In the genomic region with DNA sequence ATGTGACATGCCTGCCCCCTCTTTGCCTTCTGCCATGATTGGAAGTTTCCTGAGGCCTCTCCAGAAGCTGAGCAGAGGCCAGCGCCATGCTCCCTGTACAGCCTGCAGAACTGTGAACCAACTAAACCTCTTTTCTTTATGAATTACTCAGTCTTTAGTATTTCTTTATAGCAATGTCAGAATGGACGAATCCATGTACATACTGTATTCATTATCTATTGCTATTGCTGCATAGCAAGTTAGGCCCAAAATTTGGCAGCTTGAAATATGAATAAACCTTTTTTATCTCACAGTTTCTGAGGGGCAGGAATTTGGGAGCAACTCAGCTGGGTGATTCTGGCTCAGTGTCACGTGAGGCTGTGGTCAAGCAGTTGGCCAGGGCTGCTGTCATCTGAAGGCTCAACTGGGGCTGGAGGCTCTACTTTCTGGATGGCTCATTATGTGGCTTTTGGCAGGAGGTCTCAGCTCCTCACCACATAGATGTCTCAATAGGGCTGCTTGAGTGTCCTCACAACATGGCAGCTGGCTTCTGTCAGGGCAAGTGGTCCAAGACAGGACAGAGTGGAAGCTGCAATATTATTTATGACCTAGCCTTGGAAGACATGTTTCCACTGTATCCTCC, we compare ENCODE assay signal across 30 cellular contexts. TPM values are rescaled to one million over a fixed set of nuclear protein-coding genes. Genes with fewer than 3 reads are reported as not detected.
"Had no signal": no experiment of that assay in that cellular context is flagged by ENCODE, and none has a peak within 500 bp of the region (broad histone marks: within the 10 kb centered on the region; RNA-seq: fewer than 3 reads in every experiment).

No MANE protein-coding gene starts in this region.

- DNase-seq: activated CD4-positive, alpha-beta T cell treated with anti-CD3 and anti-CD28 coated beads for 48 hours; activated CD4-positive, alpha-beta T cell treated with anti-CD3 and anti-CD28 coated beads, Interleukin-2, amount 50 U/mL, for 4 hours; activated CD8-positive, alpha-beta memory T cell treated with anti-CD3 and anti-CD28 coated beads, Interleukin-2, amount 50 U/mL, for 4 hours; activated effector memory CD4-positive, alpha-beta T cell treated with anti-CD3 and anti-CD28 coated beads, Interleukin-2, amount 50 U/mL, for 16 hours; activated naive CD4-positive, alpha-beta T cell treated with Interleukin-2 at 50 U/mL for 16 hours; activated naive CD8-positive, alpha-beta T cell treated with anti-CD3 and anti-CD28 coated beads, Interleukin-2, amount 50 U/mL, for 24 hours; amniotic stem cell; body of pancreas; central memory CD4-positive, alpha-beta T cell; Kasumi-1; NCI-H1105 treated with DMSO at 0.1 percent for 48 hours; NCI-H1436 treated with DMSO at 0.1 percent for 48 hours; NCI-H187; NCI-H2081; NCI-H446; NCI-H524; PC-3; SHP77; SW 1271 had no signal

- H3K36me3 ChIP-seq: ascending aorta, SJSA1 had no signal

- FAIRE-seq: bronchial epithelial cell, RCC 7860 had no signal

- H3K27ac Mint-ChIP-seq: activated naive CD8-positive, alpha-beta T cell treated with anti-CD3 and anti-CD28 coated beads, Interleukin-2, amount 50 U/mL, for 24 hours; activated T-helper 1 cell treated with anti-CD3 and anti-CD28 coated beads, Interleukin-12 subunit alpha, Interleukin-12 subunit beta, Interleukin-2, Interleukin-4 antibody, amounts not matched to agents 30 ng/mL and 10 ng/mL and 1 ng/mL, durations not matched to agents 14 hours and 24 hours and 36 hours had no signal

- H3K27ac ChIP-seq: ascending aorta, body of pancreas, SJSA1 had no signal

- H3K4me3 ChIP-seq: ascending aorta, body of pancreas, SJSA1 had no signal

- H3K4me3 Mint-ChIP-seq: activated naive CD8-positive, alpha-beta T cell treated with anti-CD3 and anti-CD28 coated beads, Interleukin-2, amount 50 U/mL, for 24 hours; activated T-helper 1 cell treated with anti-CD3 and anti-CD28 coated beads, Interleukin-12 subunit alpha, Interleukin-12 subunit beta, Interleukin-2, Interleukin-4 antibody, amounts not matched to agents 30 ng/mL and 10 ng/mL and 1 ng/mL, durations not matched to agents 14 hours and 24 hours and 36 hours had no signal

- H3K27me3 ChIP-seq: ascending aorta, body of pancreas, SJSA1 had no signal

- H3K27me3 Mint-ChIP-seq: activated naive CD8-positive, alpha-beta T cell treated with anti-CD3 and anti-CD28 coated beads, Interleukin-2, amount 50 U/mL, for 24 hours had no signal

- ATAC-seq: activated CD4-positive, CD25-positive, alpha-beta regulatory T cell treated with anti-CD3 and anti-CD28 coated beads, Interleukin-2, amount 50 U/mL, for 24 hours; activated naive CD8-positive, alpha-beta T cell treated with anti-CD3 and anti-CD28 coated beads, Interleukin-2, amount 50 U/mL, for 24 hours; body of pancreas; PC-3; SK-N-SH treated with all-trans-retinoic acid at 6 μM for 48 hours had no signal

- H3K4me1 ChIP-seq: ascending aorta, body of pancreas, SJSA1 had no signal

RNA-seq across cellular contexts. Expression of gene TNP2, which starts 53.1 kb away (rescaled TPM):
- total RNA-seq: activated naive CD4-positive, alpha-beta T cell treated with anti-CD3 and anti-CD28 coated beads, Interleukin-2, amount 50 U/mL, for 72 hours; activated T-helper 1 cell treated with anti-CD3 and anti-CD28 coated beads, Interleukin-12 subunit alpha, Interleukin-12 subunit beta, Interleukin-2, Interleukin-4 antibody, amounts not matched to agents 30 ng/mL and 10 ng/mL and 1 ng/mL, durations not matched to agents 14 hours and 24 hours and 36 hours; ascending aorta; body of pancreas; bronchial epithelial cell; chondrocyte; M059J; PC-3; SJSA1; T-helper 1 cell treated with Interleukin-12 subunit alpha and Interleukin-12 subunit beta and Interleukin-4 antibody, amounts not matched to agents 30 ng/mL and 1 ng/mL, for 36 hours had no signal

RNA-seq across cellular contexts. Expression of gene PRM3, which starts 57.4 kb away (rescaled TPM):
- total RNA-seq: activated naive CD4-positive, alpha-beta T cell treated with anti-CD3 and anti-CD28 coated beads, Interleukin-2, amount 50 U/mL, for 72 hours; activated T-helper 1 cell treated with anti-CD3 and anti-CD28 coated beads, Interleukin-12 subunit alpha, Interleukin-12 subunit beta, Interleukin-2, Interleukin-4 antibody, amounts not matched to agents 30 ng/mL and 10 ng/mL and 1 ng/mL, durations not matched to agents 14 hours and 24 hours and 36 hours; ascending aorta; body of pancreas; bronchial epithelial cell; chondrocyte; M059J; PC-3; SJSA1; T-helper 1 cell treated with Interleukin-12 subunit alpha and Interleukin-12 subunit beta and Interleukin-4 antibody, amounts not matched to agents 30 ng/mL and 1 ng/mL, for 36 hours had no signal
